In genomic region chr7:70142247-70142932, GRCh38 we compare ENCODE assay signal across 16 cellular contexts.
A peak's percentile ranks its signal among the peaks of the same experiment; 100 is the strongest.
DNase-seq lines count a peak whose midpoint lies in the region; ATAC-seq, FAIRE-seq and TF ChIP-seq lines count a peak whose summit lies in the region.
"Had no signal": no experiment of that assay in that cellular context is flagged by ENCODE, and none has a peak within 500 bp of the region (broad histone marks: within the 10 kb centered on the region; RNA-seq: fewer than 3 reads in every experiment).

No MANE protein-coding gene starts in this region.

- no peaks in the 10 kb centered on the region for H4K20me1 ChIP-seq in osteoblast (ENCODE audit: insufficient read depth, low read length)
- H4K20me1 ChIP-seq: BLaER1 had no signal

- H3K4me1 ChIP-seq in cardiac muscle cell (ENCODE audit: low read depth) = peaks cover 56% of the 10 kb centered on the region
- no peaks in the 10 kb centered on the region for H3K4me1 ChIP-seq in heart left ventricle
- H3K4me1 ChIP-seq in adipocyte (ENCODE audit: control insufficient read depth, insufficient read depth, low read length) = peaks cover 16% of the 10 kb centered on the region
- H3K4me1 ChIP-seq in osteoblast (ENCODE audit: insufficient read depth, low read length) = peaks cover 12% of the 10 kb centered on the region
- H3K4me1 ChIP-seq: BLaER1 had no signal

- no peak overlapping the region for H3K4me3 ChIP-seq in cardiac muscle cell
- no peak overlapping the region for H3K4me3 ChIP-seq in heart left ventricle
- no peak overlapping the region for H3K4me3 ChIP-seq in adipocyte (ENCODE audit: low read length)
- no peak overlapping the region for H3K4me3 ChIP-seq in osteoblast (ENCODE audit: insufficient read depth, low read length)
- no peak overlapping the region for H3K4me3 ChIP-seq in MG63
- H3K4me3 ChIP-seq: BLaER1, GM12878, GM23248 had no signal

- no peak overlapping the region for H3K4me2 ChIP-seq in osteoblast (ENCODE audit: insufficient read depth, low read length)
- H3K4me2 ChIP-seq: BLaER1 had no signal

- no peak for FAIRE-seq in GM12891 (lab: Jason Lieb, UNC)
- FAIRE-seq: GM12878, H54 had no signal

- ATAC-seq in heart left ventricle = no peak
- ATAC-seq: GM12878 had no signal

- DNase-seq in cardiac muscle cell (ENCODE audit: low read depth in 1 of 2, low spot score in 1 of 2) (peak in 1 of 2 donors; percentile 58), heart left ventricle (no peak), adipocyte (ENCODE audit: low read depth) (peak; percentile 47), osteoblast (ENCODE audit: insufficient read length, low spot score, missing footprints) (no peak), GM12891 (ENCODE audit: insufficient read length, low spot score) (no peak), DMS114 treated with DMSO at 0.1 percent for 48 hours (lab: John Stamatoyannopoulos, UW; ENCODE audit: unreplicated experiment) (no peak), MG63 (no peak)
- no peak for DNase-seq in activated naive CD4-positive, alpha-beta T cell (lab: John Stamatoyannopoulos, UW)
- DNase-seq: 8988T, AML-193, DMS 273 treated with DMSO at 0.1 percent for 48 hours, DMS79, GM23248 had no signal

- TF ChIP-seq POLR2A in heart left ventricle (IDR thresholded peaks at IDR 0.05) (no peak), GM12891 (IDR thresholded peaks at IDR 0.05; ENCODE audit: low read depth, low read length) (no peak)

- no peaks in the 10 kb centered on the region for H3K79me2 ChIP-seq in osteoblast (ENCODE audit: insufficient read depth, low read length)

- H3K36me3 ChIP-seq in cardiac muscle cell = no peaks in the 10 kb centered on the region
- H3K36me3 ChIP-seq in heart left ventricle = no peaks in the 10 kb centered on the region
- no peaks in the 10 kb centered on the region for H3K36me3 ChIP-seq in adipocyte (ENCODE audit: control insufficient read depth, insufficient read depth, low read length, severe bottlenecking)
- H3K36me3 ChIP-seq in osteoblast (ENCODE audit: insufficient read depth, low read length) = no peaks in the 10 kb centered on the region
- no peaks in the 10 kb centered on the region for H3K36me3 ChIP-seq in MG63

- H3K27ac ChIP-seq in cardiac muscle cell (peak overlapping the region; percentile 58), heart left ventricle (no peak overlapping the region), osteoblast (ENCODE audit: low read depth, low read length) (peak overlapping the region; percentile 55)
- H3K27ac ChIP-seq: BLaER1, GM23248 had no signal

- no peaks in the 10 kb centered on the region for H3K27me3 ChIP-seq in cardiac muscle cell
- H3K27me3 ChIP-seq in heart left ventricle = no peaks in the 10 kb centered on the region
- no peaks in the 10 kb centered on the region for H3K27me3 ChIP-seq in adipocyte (replicated peaks; ENCODE audit: control insufficient read depth, insufficient read depth, low read length)
- H3K27me3 ChIP-seq in osteoblast (ENCODE audit: insufficient read depth, low read length) = no peaks in the 10 kb centered on the region
- H3K27me3 ChIP-seq in MG63 = no peaks in the 10 kb centered on the region
- H3K27me3 ChIP-seq: BLaER1 had no signal

- TF ChIP-seq CTCF in cardiac muscle cell (IDR thresholded peaks at IDR 0.05; ENCODE audit: low read depth, low read length) = no peak
- no peak for TF ChIP-seq CTCF in heart left ventricle (IDR thresholded peaks at IDR 0.05)
- TF ChIP-seq CTCF in osteoblast (IDR thresholded peaks at IDR 0.05; ENCODE audit: extremely low read depth, low read depth, low read length) = no peak

- H3K9me3 ChIP-seq in cardiac muscle cell (ENCODE audit: low read depth) (no peaks in the 10 kb centered on the region), heart left ventricle (no peaks in the 10 kb centered on the region), adipocyte (ENCODE audit: control insufficient read depth, low read length) (no peaks in the 10 kb centered on the region), osteoblast (ENCODE audit: low read depth, low read length) (no peaks in the 10 kb centered on the region), MG63 (no peaks in the 10 kb centered on the region)
- H3K9me3 ChIP-seq: BLaER1 had no signal

- H2AFZ ChIP-seq in osteoblast (ENCODE audit: low read length) = no peak overlapping the region
- H2AFZ ChIP-seq: GM23248 had no signal

- H3K9ac ChIP-seq in adipocyte (ENCODE audit: low read length) = no peak overlapping the region
- H3K9ac ChIP-seq: BLaER1 had no signal

- intact Hi-C loops in heart left ventricle (cut with DNase I) = no loop called here

- 93 to 95% (median 94%) methylated on average over 4 of the region's 4 CpGs for WGBS in heart left ventricle, 4 donors

TF ChIP-seq in GM12891, 5 proteins besides CTCF, POLR2A, EP300 and RAD21:
- no peak for TF ChIP-seq SPI1 (IDR thresholded peaks at IDR 0.05; ENCODE audit: low read depth, low read length)
- TF ChIP-seq POU2F2 (IDR thresholded peaks at IDR 0.05; ENCODE audit: low read depth, low read length) = no peak
- no peak for TF ChIP-seq PAX5 (IDR thresholded peaks at IDR 0.05; ENCODE audit: insufficient read depth, low read length, severe bottlenecking)
- no peak for TF ChIP-seq TAF1 (IDR thresholded peaks at IDR 0.05; ENCODE audit: low read depth, low read length)
- no peak for TF ChIP-seq POLR2AphosphoS5 (IDR thresholded peaks at IDR 0.05; ENCODE audit: low read depth, low read length)

Comparison
In these comparisons a context has a peak if more than half of its experiments do, and no peak if none do; other contexts are left out.
1. H3K27ac ChIP-seq: peak in cardiac muscle cell (single experiment) and osteoblast (single experiment); none in heart left ventricle (0 of 12).